In the genomic region with DNA sequence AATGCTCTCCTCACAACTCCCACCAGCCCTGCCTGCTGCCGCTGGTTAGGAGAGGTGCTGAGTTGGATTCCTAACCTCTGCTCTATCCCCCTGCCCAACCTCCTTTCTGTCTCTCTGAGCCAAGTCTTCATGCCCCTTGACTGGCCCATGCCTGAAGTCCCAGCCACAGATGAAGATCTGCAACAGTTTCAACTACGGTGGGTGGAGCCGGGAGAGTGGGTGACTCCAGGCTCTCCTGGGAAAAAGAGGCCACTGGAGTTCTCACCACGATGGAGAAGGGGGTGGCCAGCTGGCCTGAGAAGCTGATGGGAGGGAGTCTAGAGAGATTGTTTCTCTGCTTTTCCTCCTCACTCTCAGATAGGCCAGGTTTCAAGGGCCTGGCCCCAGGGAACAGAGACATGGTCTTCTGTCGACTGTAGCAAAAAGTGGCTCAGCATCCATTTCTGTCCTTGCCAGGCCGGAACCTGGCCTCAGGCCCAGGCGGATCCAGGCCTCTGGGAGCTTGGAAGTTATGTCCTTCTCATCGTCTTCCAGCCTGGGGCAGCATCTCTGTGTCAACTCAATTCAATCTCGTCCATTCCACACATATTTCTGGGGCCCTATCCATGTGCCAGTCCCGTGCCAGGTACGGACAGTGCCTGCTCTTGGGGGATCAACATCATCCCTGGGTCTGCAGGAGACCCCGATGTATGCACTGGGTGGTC, we compare ENCODE assay signal across 22 cellular contexts.
"Had no signal": no experiment of that assay in that cellular context is flagged by ENCODE, and none has a peak within 500 bp of the region (broad histone marks: within the 10 kb centered on the region; RNA-seq: fewer than 3 reads in every experiment).

No MANE protein-coding gene starts in this region.

- DNase-seq: activated B cell treated with CpG ODN at 0.5 μM for 24 hours; activated CD4-positive, alpha-beta T cell treated with anti-CD3 and anti-CD28 coated beads for 36 hours; activated CD4-positive, alpha-beta T cell treated with anti-CD3 and anti-CD28 coated beads, Interleukin-2, amount 50 U/mL, for 4 hours; activated gamma-delta T cell treated with Interleukin-2 at 50 U/mL for 16 hours; activated T-cell treated with anti-CD3 and anti-CD28 coated beads, Interleukin-2, amount 50 U/mL, for 1 hour; brain microvascular endothelial cell; effector memory CD8-positive, alpha-beta T cell; esophagus squamous epithelium; gastrocnemius medialis; hippocampal formation; lower lobe of right lung; mesendoderm; naive B cell; stimulated activated CD4-positive, alpha-beta T cell treated with anti-CD3 and anti-CD28 coated beads, Interleukin-4, amount 100 ng/mL, for 1 hour; stimulated activated naive CD4-positive, alpha-beta T cell treated with Interleukin-2 at 50 U/mL for 16 hours; T-helper 1 cell; thyroid gland had no signal

- H3K36me3 ChIP-seq: adrenal gland, ascending aorta, brain microvascular endothelial cell, esophagus squamous epithelium, gastrocnemius medialis, lower lobe of right lung, thyroid gland had no signal

- H3K4me1 ChIP-seq: adrenal gland, ascending aorta, esophagus squamous epithelium, lower lobe of right lung, thyroid gland had no signal

- H3K4me3 ChIP-seq: adrenal gland, ascending aorta, esophagus squamous epithelium, gastrocnemius medialis, lower lobe of right lung, thyroid gland had no signal

- H3K9me3 Mint-ChIP-seq: activated B cell treated with CpG ODN at 0.5 μM for 24 hours; central memory CD8-positive, alpha-beta T cell; effector memory CD8-positive, alpha-beta T cell had no signal

- H3K9me3 ChIP-seq: adrenal gland, ascending aorta, esophagus squamous epithelium, gastrocnemius medialis, lower lobe of right lung, thyroid gland had no signal

- H3K27ac Mint-ChIP-seq: activated B cell treated with CpG ODN at 0.5 μM for 24 hours; activated CD4-positive, alpha-beta T cell treated with anti-CD3 and anti-CD28 coated beads for 36 hours; activated naive CD8-positive, alpha-beta T cell; effector memory CD8-positive, alpha-beta T cell; naive B cell; progenitor cell of endocrine pancreas had no signal

- H3K4me1 Mint-ChIP-seq: activated B cell treated with CpG ODN at 0.5 μM for 24 hours; activated CD4-positive, alpha-beta T cell treated with anti-CD3 and anti-CD28 coated beads for 36 hours; central memory CD8-positive, alpha-beta T cell; naive B cell had no signal

- H3K27me3 ChIP-seq: adrenal gland, ascending aorta, thyroid gland had no signal

- H3K4me3 Mint-ChIP-seq: activated B cell treated with CpG ODN at 0.5 μM for 24 hours; activated CD4-positive, alpha-beta T cell treated with anti-CD3 and anti-CD28 coated beads for 36 hours; activated naive CD8-positive, alpha-beta T cell; central memory CD8-positive, alpha-beta T cell; effector memory CD8-positive, alpha-beta T cell; naive B cell had no signal

- H3K27ac ChIP-seq: adrenal gland, ascending aorta, brain microvascular endothelial cell, esophagus squamous epithelium, gastrocnemius medialis, lower lobe of right lung, thyroid gland had no signal

- H3K36me3 Mint-ChIP-seq: activated naive CD8-positive, alpha-beta T cell; naive B cell had no signal
